ENCODE assay signal across 8 cellular contexts in the genomic region with DNA sequence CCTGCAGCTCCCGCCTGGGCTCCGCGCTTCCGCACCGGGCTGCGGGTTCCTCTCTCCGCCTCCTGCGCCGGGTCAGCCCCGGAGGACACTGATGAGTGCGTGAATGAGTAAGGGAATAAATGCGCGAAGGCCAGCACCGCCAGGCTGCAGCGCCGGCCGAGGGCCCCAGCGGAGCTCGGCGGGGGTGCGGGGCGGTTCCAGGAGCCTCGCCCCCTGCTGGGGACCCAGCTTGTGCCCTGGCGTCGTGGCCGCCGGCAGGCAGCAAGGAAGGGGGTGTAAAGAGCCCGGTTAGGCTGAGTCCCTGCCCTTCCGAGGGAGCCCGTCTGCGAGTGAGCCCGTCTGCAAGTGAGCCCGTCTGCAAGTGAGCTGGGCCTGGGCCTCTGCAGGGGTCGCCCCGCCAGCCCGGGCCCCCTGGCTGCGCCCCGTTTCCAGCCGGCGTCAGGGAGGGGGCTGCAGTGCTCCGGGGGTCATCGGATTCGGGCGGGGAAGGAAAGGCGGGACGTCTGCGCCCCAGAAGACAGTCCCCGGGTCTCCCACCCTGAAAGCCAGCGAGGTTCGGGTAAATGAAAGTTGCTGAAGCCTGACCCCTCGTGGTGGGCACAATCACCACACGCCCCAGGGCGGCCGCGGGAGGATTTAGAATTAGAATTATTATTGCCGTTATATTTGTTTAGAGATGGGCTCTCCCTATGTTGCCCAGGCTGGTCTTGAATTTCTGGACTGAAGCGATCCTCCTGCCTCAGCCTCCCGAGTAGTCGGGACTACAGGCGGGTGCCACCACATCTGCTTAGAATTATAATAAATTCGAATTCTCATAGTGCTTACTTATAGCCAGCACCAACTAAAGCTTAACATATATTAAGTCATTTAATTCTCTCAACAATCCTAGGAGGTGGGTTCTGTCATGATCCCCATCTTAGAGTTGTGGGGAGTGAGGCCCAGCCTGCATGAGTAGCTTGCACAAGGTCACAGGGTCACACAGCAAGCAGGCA. TPM values are rescaled to one million over a fixed set of nuclear protein-coding genes. Genes with fewer than 3 reads are reported as not detected.
DNase-seq lines count a peak whose midpoint lies in the region; ATAC-seq and TF ChIP-seq lines count a peak whose summit lies in the region.

No MANE protein-coding gene starts in this region.

- H3K4me3 ChIP-seq in HCT116 (replicated peaks in 1 of 2; ENCODE audit: low read depth in 1 of 2, low read length in 2 of 2) (peak overlapping the region; percentile 34 to 53), ectodermal cell (ENCODE audit: insufficient read depth, low read depth, low read length) (peak overlapping the region; percentile 39), lung (peak overlapping the region; percentile 33)

- H3K27ac ChIP-seq in HCT116 (ENCODE audit: low read depth, low read length), result peak overlapping the region; percentile 19; the same call in 1 of the 2 replicates
- H3K27ac ChIP-seq in ectodermal cell (ENCODE audit: insufficient read depth, low read depth, low read length, poor library complexity, severe bottlenecking), result no peak overlapping the region
- peak overlapping the region in 1 of 2 donors; percentile 9 for H3K27ac ChIP-seq in lung (ENCODE audit: low read depth in 1 of 2, low read length in 1 of 2)

- CTCF ChIA-PET in HCT116 (lab: Charles Lee), result interaction anchor here (0.7 to 3.0 kb wide), 11 partner anchors 10 to 311 kb away, joined by 3 to 40 read pairs (median 4); no protein-coding TSS in a partner anchor
- CTCF ChIA-PET in activated CD4-positive, alpha-beta memory T cell treated with anti-CD3 and anti-CD28 coated beads, Interleukin-2, amount 10 ng/mL, durations not matched to agents 7 days and 5 days (lab: Charles Lee), result interaction anchor here (0.6 to 6.6 kb wide), 41 partner anchors 9 to 333 kb away, joined by 3 to 184 read pairs (median 4); a partner anchor contains a TSS

- peak overlapping the region; percentile 86 for H2AFZ ChIP-seq in HCT116 (ENCODE audit: low read depth, low read length, poor library complexity, severe bottlenecking)

- peaks cover 11% of the 10 kb centered on the region for H3K4me1 Mint-ChIP-seq in activated CD4-positive, alpha-beta memory T cell treated with anti-CD3 and anti-CD28 coated beads, Interleukin-2, amount 10 ng/mL, durations not matched to agents 7 days and 5 days

- peak overlapping the region; percentile 77 for H3K4me2 ChIP-seq in HCT116 (ENCODE audit: low read length)

- TF ChIP-seq CTCF in HCT116 (IDR thresholded peaks at IDR 0.05 in 2 of 3, conservative IDR thresholded peaks at IDR 0.05 in 1 of 3; ENCODE audit: borderline replicate concordance in 1 of 3, insufficient read depth in 1 of 3, low read depth in 2 of 3, low read length in 2 of 3) (peak; percentile 70 to 94 (median 76)), lung (IDR thresholded peaks at IDR 0.05; ENCODE audit: control extremely low read depth, extremely low read depth) (peak; percentile 62)

- ATAC-seq in HCT116, result peak; percentile 88
- peak; percentile 88 for ATAC-seq in lung (ENCODE audit: insufficient read depth, low FRiP score)

- no peaks in the 10 kb centered on the region for H3K79me2 ChIP-seq in HCT116 (ENCODE audit: insufficient read depth, low read length)

- no peak for TF ChIP-seq POLR2A in HCT116 (IDR thresholded peaks at IDR 0.05; ENCODE audit: borderline replicate concordance, extremely low read depth, insufficient read depth, insufficient read length)

- H3K27me3 ChIP-seq in HCT116 (ENCODE audit: insufficient read depth, low read length), result no peaks in the 10 kb centered on the region
- peaks cover 14% of the 10 kb centered on the region for H3K27me3 ChIP-seq in ectodermal cell (ENCODE audit: control insufficient read depth, insufficient read depth, low read length, poor library complexity, severe bottlenecking)
- H3K27me3 ChIP-seq in lung (ENCODE audit: control insufficient read depth, insufficient read depth), result no peaks in the 10 kb centered on the region

- RAD21 ChIA-PET in HCT116 (lab: Charles Lee; ENCODE audit: low non-redundant PET in 1 of 2, low total read pairs in 2 of 2, uncharacterized antibody in 2 of 2, unreplicated experiment in 2 of 2), result interaction anchor here (1.1 to 2.3 kb wide), 5 partner anchors 11 to 133 kb away, joined by 3 to 12 read pairs (median 5); no protein-coding TSS in a partner anchor

- no TSS peak for BruUV-seq in HCT116 (replicated peaks; lab: Mats Ljungman, UMichigan)

- TF ChIP-seq RAD21 in HCT116 (IDR thresholded peaks at IDR 0.05; ENCODE audit: low read depth), result peak; percentile 93

- H3K9me3 ChIP-seq in HCT116 (ENCODE audit: control insufficient read depth in 1 of 2, insufficient read depth in 1 of 2, low read depth in 1 of 2, low read length in 2 of 2), result no peaks in the 10 kb centered on the region
- no peaks in the 10 kb centered on the region for H3K9me3 ChIP-seq in ectodermal cell (ENCODE audit: control insufficient read depth, low read length)
- H3K9me3 ChIP-seq in lung (ENCODE audit: control insufficient read depth in 2 of 2, insufficient read depth in 1 of 2, low read length in 1 of 2), result no peaks in the 10 kb centered on the region

- no peaks in the 10 kb centered on the region for H3K36me3 Mint-ChIP-seq in activated CD4-positive, alpha-beta memory T cell treated with anti-CD3 and anti-CD28 coated beads, Interleukin-2, amount 10 ng/mL, durations not matched to agents 7 days and 5 days (ENCODE audit: low read depth)

- peak overlapping the region; percentile 49 for H3K9ac ChIP-seq in HCT116 (ENCODE audit: low read length)

- H3K4me1 ChIP-seq in HCT116 (ENCODE audit: control insufficient read depth in 1 of 2, insufficient read depth in 2 of 2, low read length in 2 of 2), result peaks cover 13 to 33% of the 10 kb centered on the region in 2 experiments; a peak in 3 of 4 replicates
- peaks cover 9% of the 10 kb centered on the region for H3K4me1 ChIP-seq in ectodermal cell (ENCODE audit: control insufficient read depth, insufficient read depth, low read length)
- peaks cover 0 to 1% of the 10 kb centered on the region in 2 donors for H3K4me1 ChIP-seq in lung (ENCODE audit: control insufficient read depth in 2 of 2, insufficient read depth in 2 of 2, low read length in 2 of 2)

- H3K9me3 Mint-ChIP-seq in activated CD4-positive, alpha-beta memory T cell treated with anti-CD3 and anti-CD28 coated beads, Interleukin-2, amount 10 ng/mL, durations not matched to agents 7 days and 5 days, result no peaks in the 10 kb centered on the region

- H3K36me3 ChIP-seq in HCT116 (ENCODE audit: control insufficient read depth in 1 of 2, insufficient read depth in 2 of 2, low read length in 2 of 2) (no peaks in the 10 kb centered on the region), ectodermal cell (ENCODE audit: control insufficient read depth, insufficient read depth, low read length) (no peaks in the 10 kb centered on the region), lung (ENCODE audit: control insufficient read depth in 2 of 2, insufficient read depth in 2 of 2, low read length in 2 of 2) (no peaks in the 10 kb centered on the region)

- no peaks in the 10 kb centered on the region for H4K20me1 ChIP-seq in HCT116 (ENCODE audit: insufficient read depth)

- H3K4me3 Mint-ChIP-seq in activated CD4-positive, alpha-beta memory T cell treated with anti-CD3 and anti-CD28 coated beads, Interleukin-2, amount 10 ng/mL, durations not matched to agents 7 days and 5 days, result peak overlapping the region; percentile 66

- DNase-seq in DMS53 treated with DMSO at 0.1 percent for 48 hours (lab: John Stamatoyannopoulos, UW; ENCODE audit: unreplicated experiment), result peak; percentile 41
- peak; percentile 13 for DNase-seq in HCT116 (ENCODE audit: low read depth, low spot score)
- DNase-seq in NCI-H2227 (lab: John Stamatoyannopoulos, UW; ENCODE audit: unreplicated experiment), result peak; percentile 63
- DNase-seq in activated CD4-positive, alpha-beta memory T cell treated with anti-CD3 and anti-CD28 coated beads, Interleukin-2, amount 10 ng/mL, durations not matched to agents 7 days and 5 days, result peak; percentile 80
- DNase-seq in lung (ENCODE audit: low spot score), result peak; percentile 71
- DNase-seq in stimulated activated CD4-positive, alpha-beta T cell treated with anti-CD3 and anti-CD28 coated beads, TNF-alpha, amount 100 ng/mL, for 4 hours (ENCODE audit: low read depth in 3 of 3), result peak; percentile 58 to 69 (median 64)
- DNase-seq in NCI-H2196 treated with DMSO at 0.1 percent for 48 hours (lab: John Stamatoyannopoulos, UW; ENCODE audit: unreplicated experiment), result no peak

- H3K27me3 Mint-ChIP-seq in activated CD4-positive, alpha-beta memory T cell treated with anti-CD3 and anti-CD28 coated beads, Interleukin-2, amount 10 ng/mL, durations not matched to agents 7 days and 5 days, result peaks cover 18% of the 10 kb centered on the region

- no peaks in the 10 kb centered on the region for H3K9me2 ChIP-seq in HCT116 (ENCODE audit: insufficient read depth)

- intact Hi-C loops in HCT116 (cut with micrococcal nuclease), result loop anchor here (1.0 kb wide), 2 partner anchors 80 to 133 kb away; no protein-coding TSS in a partner anchor

- no peak overlapping the region for H3K27ac Mint-ChIP-seq in activated CD4-positive, alpha-beta memory T cell treated with anti-CD3 and anti-CD28 coated beads, Interleukin-2, amount 10 ng/mL, durations not matched to agents 7 days and 5 days

- POLR2A ChIA-PET in HCT116 (lab: Charles Lee), result interaction anchor here (1.0 to 1.1 kb wide), 2 partner anchors 79 to 80 kb away, joined by 3 read pairs; no protein-coding TSS in a partner anchor
- POLR2A ChIA-PET in activated CD4-positive, alpha-beta memory T cell treated with anti-CD3 and anti-CD28 coated beads, Interleukin-2, amount 10 ng/mL, durations not matched to agents 7 days and 5 days (lab: Charles Lee), result interaction anchor here (0.8 to 2.9 kb wide), 10 partner anchors 10 to 184 kb away, joined by 3 to 13 read pairs (median 6); a partner anchor contains a TSS

- WGBS in ectodermal cell, 2 experiments, result 9% methylated on average over 61 of the region's 61 CpGs
- 4 to 5% methylated on average over 58 to 61 of the region's 61 CpGs for WGBS in lung, 2 donors

RNA-seq across cellular contexts. Expression of a gene that starts 8.6 kb away (rescaled TPM):
- not detected for total RNA-seq in HCT116 (2021; ENCODE audit: unreplicated experiment)
- polyA plus RNA-seq in HCT116 (2012), result not detected in 2 replicates
- total RNA-seq in activated CD4-positive, alpha-beta memory T cell treated with anti-CD3 and anti-CD28 coated beads, Interleukin-2, amount 10 ng/mL, durations not matched to agents 7 days and 5 days, result under 1 TPM in 1 of 2 experiments, not detected in 1; 0.35 TPM
- polyA plus RNA-seq in ectodermal cell (2013, experiment 1 of 4), result not detected
- polyA plus RNA-seq in ectodermal cell (2013, experiment 2 of 4), result 0.30 TPM
- polyA plus RNA-seq in ectodermal cell (2013, experiment 3 of 4), result 0.32 TPM
- 0.61 TPM for polyA plus RNA-seq in ectodermal cell (2013, experiment 4 of 4)
- under 1 TPM; 0.28 to 0.34 TPM for total RNA-seq in lung
- polyA plus RNA-seq in lung, result under 1 TPM in 1 of 2 donors, not detected in 1; 0.07 TPM

RNA-seq across cellular contexts. Expression of a gene that starts 38.7 kb away (rescaled TPM):
- not detected for total RNA-seq in HCT116 (2021; ENCODE audit: unreplicated experiment)
- 0.42 and 0.64 TPM in 2 replicates for polyA plus RNA-seq in HCT116 (2012)
- total RNA-seq in activated CD4-positive, alpha-beta memory T cell treated with anti-CD3 and anti-CD28 coated beads, Interleukin-2, amount 10 ng/mL, durations not matched to agents 7 days and 5 days, result 1 to 10 TPM in 1 of 2 experiments, under 1 TPM in 1; 0.50 to 1.1 TPM
- polyA plus RNA-seq in ectodermal cell (2013, experiment 1 of 4), result 7.3 TPM
- polyA plus RNA-seq in ectodermal cell (2013, experiment 2 of 4), result 13.3 TPM
- polyA plus RNA-seq in ectodermal cell (2013, experiment 3 of 4), result 12.1 TPM
- 12.3 TPM for polyA plus RNA-seq in ectodermal cell (2013, experiment 4 of 4)
- total RNA-seq in lung, result 10 to 100 TPM in 1 of 2 donors, 1 to 10 TPM in 1; 2.9 to 19.7 TPM
- polyA plus RNA-seq in lung, result 1 to 10 TPM in 1 of 2 donors, under 1 TPM in 1; 0.81 to 1.9 TPM
